In genomic region chr9:124349675-124350484, GRCh38 we compare ENCODE assay signal across 24 cellular contexts.
DNase-seq lines count a peak whose midpoint lies in the region; ATAC-seq, FAIRE-seq and TF ChIP-seq lines count a peak whose summit lies in the region.
"Had no signal": no experiment of that assay in that cellular context is flagged by ENCODE, and none has a peak within 500 bp of the region (broad histone marks: within the 10 kb centered on the region; RNA-seq: fewer than 3 reads in every experiment).

No MANE protein-coding gene starts in this region.

- peaks cover 0 to 3% (median 0%) of the 10 kb centered on the region in 7 donors for H3K9me3 Mint-ChIP-seq in CD14-positive monocyte
- no peaks in the 10 kb centered on the region for H3K9me3 Mint-ChIP-seq in activated naive CD8-positive, alpha-beta T cell treated with anti-CD3 and anti-CD28 coated beads, Interleukin-2, amount 50 U/mL, for 24 hours
- H3K9me3 Mint-ChIP-seq: activated CD4-positive, alpha-beta T cell treated with anti-CD3 and anti-CD28 coated beads, Interleukin-2, amount 10 ng/mL, durations not matched to agents 7 days and 5 days; activated T-helper 2 cell treated with anti-CD3 and anti-CD28 coated beads, Interferon-gamma antibody, Interleukin-2, Interleukin-4, amounts not matched to agents 10 μg/mL and 5 μg/mL and 100 μg/mL, durations not matched to agents 14 hours and 24 hours and 36 hours; nephron; stimulated activated memory B cell treated with anti-CD40 and anti-IgM and Interleukin-4, amounts not matched to agents 10 μg/mL and 1 μg/mL and 100 μg/mL, for 72 hours had no signal

- DNase-seq in A549 (ENCODE audit: low read depth in 1 of 2, low spot score in 1 of 2) (no peak), CD14-positive monocyte (ENCODE audit: low spot score) (peak; percentile 26), mesenteric fat pad (ENCODE audit: low spot score) (peak; percentile 24), DMS53 treated with DMSO at 0.1 percent for 48 hours (lab: John Stamatoyannopoulos, UW; ENCODE audit: unreplicated experiment) (no peak)
- DNase-seq in activated naive CD8-positive, alpha-beta T cell treated with anti-CD3 and anti-CD28 coated beads, Interleukin-2, amount 50 U/mL, for 24 hours, result no peak
- no peak for DNase-seq in stimulated activated CD4-positive, alpha-beta T cell treated with anti-CD3 and anti-CD28 coated beads, Interleukin-15, amount 100 ng/mL, for 24 hours
- DNase-seq: activated CD4-positive, alpha-beta T cell treated with anti-CD3 and anti-CD28 coated beads, Interleukin-2, amount 10 ng/mL, durations not matched to agents 7 days and 5 days; amniotic stem cell; central memory CD4-positive, alpha-beta T cell; DMS79 treated with DMSO at 0.1 percent for 48 hours; midbrain; NCI-H1092 treated with DMSO at 0.1 percent for 48 hours; NCI-H2081 treated with DMSO at 0.1 percent for 48 hours; NCI-H446 treated with DMSO at 0.1 percent for 48 hours; PC-9; SJCRH30; T-helper 1 cell had no signal

- CTCF ChIA-PET in A549 (lab: Yijun Ruan, JAX), result interaction anchor here (0.6 to 8.2 kb wide), 7 partner anchors 8 to 223 kb away, joined by 3 to 40 read pairs (median 4); no protein-coding TSS in a partner anchor

- no peak for TF ChIP-seq EP300 in A549 (IDR thresholded peaks at IDR 0.05)

- 86% methylated on average over 23 of the region's 24 CpGs for WGBS in A549 (ENCODE audit: missing lambda C conversion rate)

- ATAC-seq in A549, result no peak
- ATAC-seq in activated naive CD8-positive, alpha-beta T cell treated with anti-CD3 and anti-CD28 coated beads, Interleukin-2, amount 50 U/mL, for 24 hours, result peak; percentile 4
- no peak for ATAC-seq in HG02678 (IDR thresholded peaks at IDR 0.05; ENCODE audit: unreplicated experiment)
- ATAC-seq: heart left ventricle; stimulated activated memory B cell treated with anti-CD40 and anti-IgM and Interleukin-4, amounts not matched to agents 10 μg/mL and 1 μg/mL and 100 μg/mL, for 72 hours had no signal

- no peak for TF ChIP-seq CTCF in A549 (IDR thresholded peaks at IDR 0.05)
- no peak for TF ChIP-seq CTCF in CD14-positive monocyte (IDR thresholded peaks at IDR 0.05)

- H3K27ac ChIP-seq in A549, result no peak overlapping the region
- H3K27ac ChIP-seq: heart left ventricle, PC-9, SJCRH30, skin epidermis had no signal

- intact Hi-C loops in CD14-positive monocyte (cut with micrococcal nuclease), result no loop called here

- no peak overlapping the region for H3K4me2 ChIP-seq in A549
- H3K4me2 ChIP-seq: PC-9 had no signal

- no peaks in the 10 kb centered on the region for H3K4me1 ChIP-seq in A549

- no peak for TF ChIP-seq RAD21 in A549 (conservative IDR thresholded peaks at IDR 0.05 in 1 of 2, IDR thresholded peaks at IDR 0.05 in 1 of 2)

- H3K36me3 Mint-ChIP-seq in CD14-positive monocyte, result peaks cover 89 to 96% of the 10 kb centered on the region in 2 donors
- H3K36me3 Mint-ChIP-seq in activated naive CD8-positive, alpha-beta T cell treated with anti-CD3 and anti-CD28 coated beads, Interleukin-2, amount 50 U/mL, for 24 hours (ENCODE audit: low read depth), result peaks cover 32% of the 10 kb centered on the region

- POLR2A ChIA-PET in A549 (lab: Yijun Ruan, JAX), result no interaction called here

- no peak for FAIRE-seq in A549 (lab: Jason Lieb, UNC)

- H3K4me3 ChIP-seq in A549, result no peak overlapping the region
- H3K4me3 ChIP-seq: dorsolateral prefrontal cortex, heart left ventricle, PC-9, SJCRH30, skin epidermis had no signal

- peaks cover 9% of the 10 kb centered on the region for H3K4me1 Mint-ChIP-seq in CD14-positive monocyte
- H3K4me1 Mint-ChIP-seq in activated naive CD8-positive, alpha-beta T cell treated with anti-CD3 and anti-CD28 coated beads, Interleukin-2, amount 50 U/mL, for 24 hours, result no peaks in the 10 kb centered on the region
- H3K4me1 Mint-ChIP-seq: activated CD4-positive, alpha-beta T cell treated with anti-CD3 and anti-CD28 coated beads, Interleukin-2, amount 10 ng/mL, durations not matched to agents 7 days and 5 days; nephron; stimulated activated memory B cell treated with anti-CD40 and anti-IgM and Interleukin-4, amounts not matched to agents 10 μg/mL and 1 μg/mL and 100 μg/mL, for 72 hours had no signal

- H3K27ac Mint-ChIP-seq in CD14-positive monocyte, result peak overlapping the region in 1 of 7 donors; percentile 21
- no peak overlapping the region for H3K27ac Mint-ChIP-seq in activated naive CD8-positive, alpha-beta T cell treated with anti-CD3 and anti-CD28 coated beads, Interleukin-2, amount 50 U/mL, for 24 hours
- H3K27ac Mint-ChIP-seq: activated CD4-positive, alpha-beta T cell treated with anti-CD3 and anti-CD28 coated beads, Interleukin-2, amount 10 ng/mL, durations not matched to agents 7 days and 5 days; activated T-helper 2 cell treated with anti-CD3 and anti-CD28 coated beads, Interferon-gamma antibody, Interleukin-2, Interleukin-4, amounts not matched to agents 10 μg/mL and 5 μg/mL and 100 μg/mL, durations not matched to agents 14 hours and 24 hours and 36 hours; nephron; stimulated activated memory B cell treated with anti-CD40 and anti-IgM and Interleukin-4, amounts not matched to agents 10 μg/mL and 1 μg/mL and 100 μg/mL, for 72 hours had no signal

- no peak for TF ChIP-seq POLR2A in A549 (IDR thresholded peaks at IDR 0.05; ENCODE audit: low read length)

- no peaks in the 10 kb centered on the region for H3K9me3 ChIP-seq in A549
- H3K9me3 ChIP-seq: heart left ventricle, SJCRH30 had no signal

- H3K4me3 Mint-ChIP-seq in CD14-positive monocyte, result no peak overlapping the region
- no peak overlapping the region for H3K4me3 Mint-ChIP-seq in activated naive CD8-positive, alpha-beta T cell treated with anti-CD3 and anti-CD28 coated beads, Interleukin-2, amount 50 U/mL, for 24 hours
- H3K4me3 Mint-ChIP-seq: activated CD4-positive, alpha-beta T cell treated with anti-CD3 and anti-CD28 coated beads, Interleukin-2, amount 10 ng/mL, durations not matched to agents 7 days and 5 days; nephron; stimulated activated memory B cell treated with anti-CD40 and anti-IgM and Interleukin-4, amounts not matched to agents 10 μg/mL and 1 μg/mL and 100 μg/mL, for 72 hours had no signal

- no peaks in the 10 kb centered on the region for H3K27me3 Mint-ChIP-seq in CD14-positive monocyte (ENCODE audit: low read depth in 3 of 3)
- H3K27me3 Mint-ChIP-seq in activated naive CD8-positive, alpha-beta T cell treated with anti-CD3 and anti-CD28 coated beads, Interleukin-2, amount 50 U/mL, for 24 hours, result no peaks in the 10 kb centered on the region
- H3K27me3 Mint-ChIP-seq: activated CD4-positive, alpha-beta T cell treated with anti-CD3 and anti-CD28 coated beads, Interleukin-2, amount 10 ng/mL, durations not matched to agents 7 days and 5 days; stimulated activated memory B cell treated with anti-CD40 and anti-IgM and Interleukin-4, amounts not matched to agents 10 μg/mL and 1 μg/mL and 100 μg/mL, for 72 hours had no signal

TF ChIP-seq in A549, 52 proteins besides CTCF, POLR2A, EP300 and RAD21:
- TF ChIP-seq POLR2AphosphoS2 (conservative IDR thresholded peaks at IDR 0.05; ENCODE audit: low read length) (peak; percentile 35; the same call in 1 of the 2 replicates), BCL3 (IDR thresholded peaks at IDR 0.05) (no peak)

Comparison
In these comparisons a context has a peak if more than half of its experiments do, and no peak if none do; other contexts are left out.
1. DNase-seq: peak in CD14-positive monocyte (single experiment) and mesenteric fat pad (single experiment); none in A549 (0 of 2), activated naive CD8-positive, alpha-beta T cell treated with anti-CD3 and anti-CD28 coated beads, Interleukin-2, amount 50 U/mL, for 24 hours (single experiment), stimulated activated CD4-positive, alpha-beta T cell treated with anti-CD3 and anti-CD28 coated beads, Interleukin-15, amount 100 ng/mL, for 24 hours (single experiment) and DMS53 treated with DMSO at 0.1 percent for 48 hours (single experiment).